In the genomic region with DNA sequence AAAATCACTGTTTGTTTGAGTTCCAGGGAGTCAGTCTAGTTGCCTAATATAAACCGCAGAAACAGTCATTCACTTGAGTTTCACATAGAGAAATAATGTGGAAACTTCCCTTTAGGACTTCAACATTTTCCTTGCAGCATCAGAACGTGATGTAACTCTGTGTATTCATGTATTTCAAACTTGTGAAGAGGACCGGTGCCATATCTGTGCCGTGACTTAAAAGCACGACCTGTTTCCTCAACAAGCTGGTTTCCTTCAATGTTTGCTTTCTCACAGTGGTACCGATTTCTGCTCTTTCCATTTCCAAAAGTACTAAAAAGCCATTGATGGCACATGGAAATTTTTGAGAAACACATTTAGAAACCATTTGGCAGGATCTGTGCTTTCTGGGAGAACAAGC, we compare ENCODE assay signal across 18 cellular contexts.
A peak's percentile ranks its signal among the peaks of the same experiment; 100 is the strongest.
DNase-seq lines count a peak whose midpoint lies in the region; ATAC-seq and TF ChIP-seq lines count a peak whose summit lies in the region.
"Had no signal": no experiment of that assay in that cellular context is flagged by ENCODE, and none has a peak within 500 bp of the region (broad histone marks: within the 10 kb centered on the region; RNA-seq: fewer than 3 reads in every experiment).

No MANE protein-coding gene starts in this region.

- intact Hi-C loops in spleen (cut with DNase I; ENCODE audit: low total_unique reads), result no loop called here

- TF ChIP-seq POLR2A in gastroesophageal sphincter (IDR thresholded peaks at IDR 0.05) (no peak), spleen (IDR thresholded peaks at IDR 0.05) (no peak)

- no peak overlapping the region for H3K4me3 Mint-ChIP-seq in activated CD8-positive, alpha-beta memory T cell treated with anti-CD3 and anti-CD28 coated beads, Interleukin-2, amount 10 ng/mL, durations not matched to agents 7 days and 5 days
- H3K4me3 Mint-ChIP-seq: activated CD8-positive, alpha-beta T cell treated with anti-CD3 and anti-CD28 coated beads, Interleukin-2, amount 10 ng/mL, durations not matched to agents 7 days and 5 days had no signal

- H3K4me1 ChIP-seq in gastroesophageal sphincter (no peaks in the 10 kb centered on the region), spleen (peaks cover 0 to 5% (median 0%) of the 10 kb centered on the region in 6 donors)
- H3K4me1 ChIP-seq: BE2C, foreskin keratinocyte, parathyroid adenoma had no signal

- 55 to 62% methylated on average over 3 to 6 of the region's 6 CpGs for WGBS in gastroesophageal sphincter (ENCODE audit: low coverage in 1 of 2), 2 donors
- 52 to 76% (median 63%) methylated on average over 6 of the region's 6 CpGs for WGBS in spleen, 5 donors

- H3K27me3 ChIP-seq in HL-60 (ENCODE audit: insufficient read depth, poor library complexity, severe bottlenecking), result no peaks in the 10 kb centered on the region
- H3K27me3 ChIP-seq in gastroesophageal sphincter, result no peaks in the 10 kb centered on the region
- H3K27me3 ChIP-seq in spleen (replicated peaks in 1 of 7), result no peaks in the 10 kb centered on the region
- H3K27me3 ChIP-seq: BE2C had no signal

- H3K36me3 ChIP-seq in gastroesophageal sphincter (no peaks in the 10 kb centered on the region), spleen (no peaks in the 10 kb centered on the region)
- H3K36me3 ChIP-seq: BE2C had no signal

- peak; percentile 76 for ATAC-seq in gastroesophageal sphincter
- no peak for ATAC-seq in activated CD8-positive, alpha-beta memory T cell treated with anti-CD3 and anti-CD28 coated beads, Interleukin-2, amount 10 ng/mL, durations not matched to agents 7 days and 5 days
- ATAC-seq: activated CD8-positive, alpha-beta T cell treated with anti-CD3 and anti-CD28 coated beads, Interleukin-2, amount 10 ng/mL, durations not matched to agents 7 days and 5 days; foreskin keratinocyte had no signal

- H3K9me3 Mint-ChIP-seq in activated CD8-positive, alpha-beta memory T cell treated with anti-CD3 and anti-CD28 coated beads, Interleukin-2, amount 10 ng/mL, durations not matched to agents 7 days and 5 days (ENCODE audit: low read depth), result no peaks in the 10 kb centered on the region

- CTCF ChIA-PET in activated CD8-positive, alpha-beta memory T cell treated with anti-CD3 and anti-CD28 coated beads, Interleukin-2, amount 10 ng/mL, durations not matched to agents 7 days and 5 days (lab: Charles Lee), result no interaction called here

- H3K27ac ChIP-seq in HL-60 (replicated peaks), result peak overlapping the region; percentile 45
- peak overlapping the region in 1 of 4 donors; percentile 37 for H3K27ac ChIP-seq in gastroesophageal sphincter
- H3K27ac ChIP-seq in spleen, result peak overlapping the region in 6 of 8 donors; percentile 23 to 83 (median 64)
- H3K27ac ChIP-seq: foreskin keratinocyte, parathyroid adenoma, RWPE1 had no signal

- no peak for TF ChIP-seq EP300 in gastroesophageal sphincter (IDR thresholded peaks at IDR 0.05)

- no peaks in the 10 kb centered on the region for H3K4me1 Mint-ChIP-seq in activated CD8-positive, alpha-beta memory T cell treated with anti-CD3 and anti-CD28 coated beads, Interleukin-2, amount 10 ng/mL, durations not matched to agents 7 days and 5 days

- no peaks in the 10 kb centered on the region for H3K36me3 Mint-ChIP-seq in activated CD8-positive, alpha-beta memory T cell treated with anti-CD3 and anti-CD28 coated beads, Interleukin-2, amount 10 ng/mL, durations not matched to agents 7 days and 5 days

- DNase-seq in HL-60 (ENCODE audit: low read depth in 1 of 2, low spot score in 1 of 2), result peak; percentile 71 to 85
- peak; percentile 90 for DNase-seq in SKM-1 treated with dmso at 0.1 percent for 144 hours (lab: John Stamatoyannopoulos, UW; ENCODE audit: unreplicated experiment)
- DNase-seq in spleen, result no peak
- DNase-seq in activated CD8-positive, alpha-beta memory T cell treated with anti-CD3 and anti-CD28 coated beads, Interleukin-2, amount 10 ng/mL, durations not matched to agents 7 days and 5 days, result no peak
- DNase-seq in NCI-H1092 (lab: John Stamatoyannopoulos, UW), result no peak
- DNase-seq in NCI-H2227 treated with DMSO at 0.1 percent for 48 hours (lab: John Stamatoyannopoulos, UW), result no peak
- DNase-seq in mesenteric fat pad (ENCODE audit: low spot score), result no peak
- DNase-seq: activated CD8-positive, alpha-beta T cell treated with anti-CD3 and anti-CD28 coated beads, Interleukin-2, amount 10 ng/mL, durations not matched to agents 7 days and 5 days; BE2C; effector memory CD4-positive, alpha-beta T cell; foreskin keratinocyte; GDM1; KBM-7; left cardiac atrium; T-helper 1 cell had no signal

- peaks cover 18% of the 10 kb centered on the region for H3K27me3 Mint-ChIP-seq in activated CD8-positive, alpha-beta memory T cell treated with anti-CD3 and anti-CD28 coated beads, Interleukin-2, amount 10 ng/mL, durations not matched to agents 7 days and 5 days

- no peak for TF ChIP-seq CTCF in HL-60 (IDR thresholded peaks at IDR 0.05; ENCODE audit: insufficient read depth, low read length)
- no peak for TF ChIP-seq CTCF in gastroesophageal sphincter (IDR thresholded peaks at IDR 0.05)
- TF ChIP-seq CTCF in spleen (IDR thresholded peaks at IDR 0.05 in 8 of 11, conservative IDR thresholded peaks at IDR 0.05 in 3 of 11), result no peak

- no peak overlapping the region for H3K4me3 ChIP-seq in HL-60 (replicated peaks; ENCODE audit: insufficient read depth, low read length)
- H3K4me3 ChIP-seq in gastroesophageal sphincter, result no peak overlapping the region
- H3K4me3 ChIP-seq in spleen, result peak overlapping the region in 1 of 8 donors; percentile 55

- no peaks in the 10 kb centered on the region for H3K9me3 ChIP-seq in gastroesophageal sphincter
- no peaks in the 10 kb centered on the region for H3K9me3 ChIP-seq in spleen
- H3K9me3 ChIP-seq: BE2C had no signal

- H3K27ac Mint-ChIP-seq in activated CD8-positive, alpha-beta memory T cell treated with anti-CD3 and anti-CD28 coated beads, Interleukin-2, amount 10 ng/mL, durations not matched to agents 7 days and 5 days, result no peak overlapping the region
- H3K27ac Mint-ChIP-seq: activated CD8-positive, alpha-beta T cell treated with anti-CD3 and anti-CD28 coated beads, Interleukin-2, amount 10 ng/mL, durations not matched to agents 7 days and 5 days had no signal

Comparison
In these comparisons a context has a peak if more than half of its experiments do, and no peak if none do; other contexts are left out.
1. DNase-seq: peak in HL-60 (2 of 2) and SKM-1 treated with dmso at 0.1 percent for 144 hours (single experiment); none in spleen (single experiment), activated CD8-positive, alpha-beta memory T cell treated with anti-CD3 and anti-CD28 coated beads, Interleukin-2, amount 10 ng/mL, durations not matched to agents 7 days and 5 days (single experiment), NCI-H1092 (single experiment), NCI-H2227 treated with DMSO at 0.1 percent for 48 hours (single experiment) and mesenteric fat pad (single experiment).